11 cellular contexts compared by ENCODE assay signal in genomic region chr6:49549691-49550412, GRCh38. TPM values are rescaled to one million over a fixed set of nuclear protein-coding genes. Genes with fewer than 3 reads are reported as not detected.
DNase-seq lines count a peak whose midpoint lies in the region; ATAC-seq and TF ChIP-seq lines count a peak whose summit lies in the region.
"Had no signal": no experiment of that assay in that cellular context is flagged by ENCODE, and none has a peak within 500 bp of the region (broad histone marks: within the 10 kb centered on the region; RNA-seq: fewer than 3 reads in every experiment).

No MANE protein-coding gene starts in this region.

- no peaks in the 10 kb centered on the region for H3K27me3 ChIP-seq in CD4-positive, alpha-beta memory T cell (ENCODE audit: insufficient read depth, low read length)
- peaks cover 10% of the 10 kb centered on the region for H3K27me3 ChIP-seq in fibroblast of lung (ENCODE audit: control insufficient read depth, insufficient read depth, low read length)

- H3K4me1 ChIP-seq in CD4-positive, alpha-beta memory T cell (ENCODE audit: insufficient read depth, low read length) = peaks cover 17% of the 10 kb centered on the region
- H3K4me1 ChIP-seq in fibroblast of lung (ENCODE audit: control insufficient read depth, extremely low read depth, insufficient read depth, low read length) = no peaks in the 10 kb centered on the region

- H2AFZ ChIP-seq in fibroblast of lung (ENCODE audit: low read length) = no peak overlapping the region

- peak overlapping the region; percentile 52 to 86 (median 72) for H3K4me3 Mint-ChIP-seq in CD4-positive, alpha-beta memory T cell
- H3K4me3 Mint-ChIP-seq in T-helper 17 cell = peak overlapping the region; percentile 86
- peak overlapping the region; percentile 77 for H3K4me3 Mint-ChIP-seq in progenitor cell of endocrine pancreas (ENCODE audit: low read depth)

- H4K20me1 ChIP-seq in fibroblast of lung (ENCODE audit: control insufficient read depth, extremely low read depth, insufficient read depth, low read length) = no peaks in the 10 kb centered on the region

- H3K4me3 ChIP-seq in CD4-positive, alpha-beta memory T cell (ENCODE audit: low read length in 2 of 2) = no peak overlapping the region
- H3K4me3 ChIP-seq in fibroblast of lung (replicated peaks in 1 of 4; ENCODE audit: control extremely low read depth in 1 of 4, insufficient read depth in 1 of 4, low read depth in 3 of 4, low read length in 4 of 4) = peak overlapping the region; percentile 24 to 65 (median 45)

- H3K36me3 Mint-ChIP-seq in CD4-positive, alpha-beta memory T cell = no peaks in the 10 kb centered on the region
- H3K36me3 Mint-ChIP-seq in T-helper 17 cell (ENCODE audit: low read depth) (peaks cover 5% of the 10 kb centered on the region), progenitor cell of endocrine pancreas (ENCODE audit: insufficient read depth) (peaks cover 2% of the 10 kb centered on the region)

- H3K4me1 Mint-ChIP-seq in CD4-positive, alpha-beta memory T cell = peaks cover 9 to 18% (median 15%) of the 10 kb centered on the region in 4 donors
- H3K4me1 Mint-ChIP-seq in T-helper 17 cell = peaks cover 17% of the 10 kb centered on the region
- H3K4me1 Mint-ChIP-seq in progenitor cell of endocrine pancreas (ENCODE audit: low read depth) = peaks cover 25% of the 10 kb centered on the region

- no peaks in the 10 kb centered on the region for H3K79me2 ChIP-seq in fibroblast of lung (ENCODE audit: control insufficient read depth, insufficient read depth, low read length)

- peaks cover 7 to 26% of the 10 kb centered on the region in 2 donors for H3K27me3 Mint-ChIP-seq in CD4-positive, alpha-beta memory T cell
- H3K27me3 Mint-ChIP-seq in T-helper 17 cell (peaks cover 57% of the 10 kb centered on the region), progenitor cell of endocrine pancreas (peaks cover 22% of the 10 kb centered on the region)

- CTCF ChIA-PET in CD4-positive, alpha-beta memory T cell (lab: Charles Lee; ENCODE audit: partially characterized antibody) = no interaction called here

- H3K9me3 ChIP-seq in CD4-positive, alpha-beta memory T cell (ENCODE audit: control insufficient read depth in 1 of 2, low read length in 2 of 2) = no peaks in the 10 kb centered on the region
- H3K9me3 ChIP-seq in T-helper 17 cell (ENCODE audit: control insufficient read depth, low read length, poor library complexity, severe bottlenecking) = no peaks in the 10 kb centered on the region
- H3K9me3 ChIP-seq in fibroblast of lung (ENCODE audit: control insufficient read depth, insufficient read depth, low read depth, low read length) = no peaks in the 10 kb centered on the region

- intact Hi-C loops in CD4-positive, alpha-beta memory T cell (cut with micrococcal nuclease) = no loop called here

- H3K4me2 ChIP-seq in fibroblast of lung (ENCODE audit: extremely low read depth, insufficient read depth, low read length) = peak overlapping the region; percentile 53

- no peak overlapping the region for H3K27ac Mint-ChIP-seq in CD4-positive, alpha-beta memory T cell
- no peak overlapping the region for H3K27ac Mint-ChIP-seq in T-helper 17 cell
- peak overlapping the region; percentile 50 for H3K27ac Mint-ChIP-seq in progenitor cell of endocrine pancreas

- no peak overlapping the region for H3K27ac ChIP-seq in CD4-positive, alpha-beta memory T cell (ENCODE audit: low read depth, low read length)
- H3K27ac ChIP-seq in fibroblast of lung (ENCODE audit: insufficient read depth, low read length) = no peak overlapping the region

- ATAC-seq in T-helper 17 cell = no peak
- ATAC-seq in HG02852 (IDR thresholded peaks at IDR 0.05; ENCODE audit: unreplicated experiment) = no peak

- POLR2A ChIA-PET in CD4-positive, alpha-beta memory T cell (lab: Charles Lee; ENCODE audit: partially characterized antibody) = no interaction called here

- peaks cover 0 to 2% (median 0%) of the 10 kb centered on the region in 8 donors for H3K9me3 Mint-ChIP-seq in CD4-positive, alpha-beta memory T cell
- H3K9me3 Mint-ChIP-seq in progenitor cell of endocrine pancreas (ENCODE audit: low read depth) = no peaks in the 10 kb centered on the region

- no peaks in the 10 kb centered on the region for H3K36me3 ChIP-seq in CD4-positive, alpha-beta memory T cell (ENCODE audit: insufficient read depth, low read length)
- H3K36me3 ChIP-seq in fibroblast of lung (ENCODE audit: control insufficient read depth, insufficient read depth, low read length) = no peaks in the 10 kb centered on the region

- no peak overlapping the region for H3K9ac ChIP-seq in fibroblast of lung (ENCODE audit: insufficient read depth, low read length)

- TF ChIP-seq CTCF in fibroblast of lung (conservative IDR thresholded peaks at IDR 0.05 in 1 of 2, IDR thresholded peaks at IDR 0.05 in 1 of 2; ENCODE audit: low read depth in 1 of 2, low read length in 2 of 2) = no peak
- no peak for TF ChIP-seq CTCF in progenitor cell of endocrine pancreas (IDR thresholded peaks at IDR 0.05; ENCODE audit: unreplicated experiment)

- DNase-seq in CD4-positive, alpha-beta memory T cell = no peak
- DNase-seq in T-helper 17 cell (no peak), fibroblast of lung (ENCODE audit: low read depth in 2 of 2) (no peak), progenitor cell of endocrine pancreas (ENCODE audit: low spot score, unreplicated experiment) (no peak), NCI-H2171 (lab: John Stamatoyannopoulos, UW) (no peak), NCI-H446 (lab: John Stamatoyannopoulos, UW) (no peak), OCI-M1 (lab: John Stamatoyannopoulos, UW) (no peak)
- DNase-seq: NCI-H226 had no signal

RNA-seq across cellular contexts. Expression of gene C6orf141, which starts 0.6 kb away (rescaled TPM):
- not detected for total RNA-seq in CD4-positive, alpha-beta memory T cell
- not detected for polyA plus RNA-seq in CD4-positive, alpha-beta memory T cell
- total RNA-seq in T-helper 17 cell (not detected), fibroblast of lung (0.33 and 0.77 TPM in 2 replicates), progenitor cell of endocrine pancreas (9.4 and 12.3 TPM in 2 replicates)
- polyA plus RNA-seq in fibroblast of lung = 0.06 and 1.0 TPM in 2 replicates
- 0.80 TPM in 1 of 2 replicates, not detected in the other for polyA plus RNA-seq in fibroblast of lung (2012)
- polyA minus RNA-seq in fibroblast of lung (ENCODE audit: low replicate concordance) = not detected in 2 replicates

RNA-seq across cellular contexts. Expression of gene GLYATL3, which starts 50.1 kb away (rescaled TPM):
- not detected for total RNA-seq in CD4-positive, alpha-beta memory T cell
- polyA plus RNA-seq in CD4-positive, alpha-beta memory T cell = not detected
- total RNA-seq in T-helper 17 cell = not detected
- total RNA-seq in fibroblast of lung = not detected in 2 replicates
- polyA plus RNA-seq in fibroblast of lung = not detected in 2 replicates
- not detected in 2 replicates for polyA plus RNA-seq in fibroblast of lung (2012)
- not detected in 2 replicates for polyA minus RNA-seq in fibroblast of lung (ENCODE audit: low replicate concordance)
- total RNA-seq in progenitor cell of endocrine pancreas = not detected in 2 replicates
- total RNA-seq: lung, temporal lobe had no signal
- polyA plus RNA-seq: lung had no signal

Comparison
In these comparisons a context has a peak if more than half of its experiments do, and no peak if none do; other contexts are left out.
1. H3K4me3 ChIP-seq: peak in fibroblast of lung (4 of 4); none in CD4-positive, alpha-beta memory T cell (0 of 2).
2. Peak in every context shown above with its lines, with median percentiles within 50 percentile points of each other: H3K4me3 Mint-ChIP-seq.